1 cellular context compared by ENCODE assay signal in genomic region chr9:34349324-34349723, GRCh38.
TF ChIP-seq lines count a peak whose summit lies in the region.

No MANE protein-coding gene starts in this region.

TF ChIP-seq in HepG2, 621 proteins besides CTCF, POLR2A, EP300 and RAD21 (continued from another document and continues in another):
- TF ChIP-seq USF2 (IDR thresholded peaks at IDR 0.05; ENCODE audit: low read depth, low read length) (no peak), USF2 (CRISPR knock-in tag; IDR thresholded peaks at IDR 0.05; ENCODE audit: borderline replicate concordance) (no peak), POLR2G (IDR thresholded peaks at IDR 0.05; ENCODE audit: low read depth, low read length) (no peak), HOXA3 (CRISPR knock-in tag; IDR thresholded peaks at IDR 0.05) (peak; percentile 22; the same call in 1 of the 2 replicates), MBD4 (IDR thresholded peaks at IDR 0.05; ENCODE audit: borderline replicate concordance, low read length) (no peak), ZNF782 (CRISPR knock-in tag; IDR thresholded peaks at IDR 0.05; ENCODE audit: borderline replicate concordance) (no peak), ZNF766 (CRISPR knock-in tag; IDR thresholded peaks at IDR 0.05; ENCODE audit: borderline replicate concordance) (no peak), MAX (IDR thresholded peaks at IDR 0.05) (peak; percentile 46; the same call in 1 of the 2 replicates), KLF13 (CRISPR knock-in tag; IDR thresholded peaks at IDR 0.05) (no peak), ZNF891 (CRISPR knock-in tag; IDR thresholded peaks at IDR 0.05) (no peak), ZC3H4 (CRISPR knock-in tag; IDR thresholded peaks at IDR 0.05; ENCODE audit: borderline replicate concordance) (no peak), ISL2 (CRISPR knock-in tag; IDR thresholded peaks at IDR 0.05) (no peak), KDM6A (CRISPR knock-in tag; IDR thresholded peaks at IDR 0.05; ENCODE audit: low read depth) (no peak), ZNF770 (CRISPR knock-in tag; IDR thresholded peaks at IDR 0.05) (no peak), ZNF773 (CRISPR knock-in tag; IDR thresholded peaks at IDR 0.05; ENCODE audit: borderline replicate concordance) (no peak), ATF4 (CRISPR knock-in tag; IDR thresholded peaks at IDR 0.05) (no peak), AHDC1 (CRISPR knock-in tag; IDR thresholded peaks at IDR 0.05; ENCODE audit: borderline replicate concordance) (no peak), RFX1 (IDR thresholded peaks at IDR 0.05) (no peak), DDIT3 (CRISPR knock-in tag; IDR thresholded peaks at IDR 0.05) (no peak), ZNF691 (CRISPR knock-in tag; IDR thresholded peaks at IDR 0.05; ENCODE audit: borderline replicate concordance, low read depth) (no peak), AHR (CRISPR knock-in tag; IDR thresholded peaks at IDR 0.05) (no peak), ZNF615 (CRISPR knock-in tag; IDR thresholded peaks at IDR 0.05; ENCODE audit: borderline replicate concordance) (no peak), PRDM10 (CRISPR knock-in tag; IDR thresholded peaks at IDR 0.05; ENCODE audit: low read depth) (peak; percentile 92), KLF11 (CRISPR knock-in tag; IDR thresholded peaks at IDR 0.05) (no peak), CENPBD1 (CRISPR knock-in tag; IDR thresholded peaks at IDR 0.05; ENCODE audit: borderline replicate concordance, low read depth) (no peak), ZNF556 (CRISPR knock-in tag; IDR thresholded peaks at IDR 0.05; ENCODE audit: borderline replicate concordance) (no peak), HNF4A (CRISPR knock-in tag; IDR thresholded peaks at IDR 0.05) (peak; percentile 37; the same call in 1 of the 2 replicates), SNAPC2 (CRISPR knock-in tag; IDR thresholded peaks at IDR 0.05) (no peak), JARID2 (CRISPR knock-in tag; IDR thresholded peaks at IDR 0.05; ENCODE audit: insufficient replicate concordance) (no peak), HDAC1 (CRISPR knock-in tag; IDR thresholded peaks at IDR 0.05) (no peak), ZNF781 (CRISPR knock-in tag; IDR thresholded peaks at IDR 0.05; ENCODE audit: borderline replicate concordance, not compliant biosample characterization) (no peak), GABPB1 (CRISPR knock-in tag; IDR thresholded peaks at IDR 0.05) (no peak), ZNF503 (CRISPR knock-in tag; IDR thresholded peaks at IDR 0.05) (no peak), FOXA3 (CRISPR knock-in tag; IDR thresholded peaks at IDR 0.05) (0 out of 2 replicates have a peak, but pooled peaks have one; percentile 7), TSC22D2 (CRISPR knock-in tag; IDR thresholded peaks at IDR 0.05; ENCODE audit: borderline replicate concordance) (no peak), ARID5B (CRISPR knock-in tag; IDR thresholded peaks at IDR 0.05) (peak; percentile 41; the same call in 1 of the 2 replicates), ELF3 (CRISPR knock-in tag; IDR thresholded peaks at IDR 0.05) (0 out of 2 replicates have a peak, but pooled peaks have one; percentile 7)
